In the genomic region with DNA sequence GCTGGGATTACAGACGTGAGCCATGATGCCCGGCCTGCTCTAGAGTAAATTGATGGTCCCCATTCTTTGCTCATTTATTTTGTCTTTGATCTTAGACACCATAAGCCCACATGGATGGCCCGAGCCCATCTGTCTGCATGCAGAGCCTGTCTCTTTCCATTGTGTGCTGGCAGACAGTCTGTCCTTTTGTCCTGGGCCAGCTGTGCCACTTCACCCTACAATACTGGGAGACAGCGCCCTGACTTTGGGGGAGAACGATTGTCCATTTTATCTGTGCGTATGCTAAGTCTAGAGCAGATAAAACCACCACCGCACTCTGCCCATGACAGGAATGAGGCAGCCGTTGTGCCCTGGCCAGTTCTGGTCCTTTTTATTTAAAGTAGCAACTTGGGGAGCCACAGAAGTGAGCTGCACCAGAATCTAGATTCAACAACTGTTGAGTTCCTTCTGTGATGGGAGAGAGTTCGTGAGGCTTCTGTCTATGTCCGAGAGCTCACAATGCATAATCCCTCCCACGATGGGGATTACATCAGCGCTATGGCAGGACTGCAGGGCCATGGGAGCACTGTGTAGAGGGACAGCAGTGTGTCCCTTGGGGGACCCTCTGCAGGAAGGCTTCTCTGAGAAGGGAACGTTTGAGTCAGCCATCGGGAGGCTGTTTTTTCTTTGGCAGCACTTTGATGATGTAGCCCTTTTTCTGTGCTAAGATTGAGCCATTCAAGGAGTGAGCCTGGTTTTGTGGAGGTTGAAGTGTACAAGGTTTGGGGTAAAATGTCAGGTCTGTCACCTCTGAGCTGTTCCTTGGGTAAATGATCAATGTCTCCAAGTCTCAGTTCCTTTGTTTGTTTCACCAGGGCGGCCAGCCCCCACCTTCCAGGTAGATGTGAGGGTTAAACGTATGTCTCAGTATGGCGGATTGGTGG, we compare ENCODE assay signal across 14 cellular contexts. TPM values are rescaled to one million over a fixed set of nuclear protein-coding genes. Genes with fewer than 3 reads are reported as not detected.
DNase-seq lines count a peak whose midpoint lies in the region; ATAC-seq and TF ChIP-seq lines count a peak whose summit lies in the region.
"Had no signal": no experiment of that assay in that cellular context is flagged by ENCODE, and none has a peak within 500 bp of the region (broad histone marks: within the 10 kb centered on the region; RNA-seq: fewer than 3 reads in every experiment).

No MANE protein-coding gene starts in this region.

- H4K20me1 ChIP-seq in Karpas-422 (ENCODE audit: insufficient read depth, low read depth, low read length): no peaks in the 10 kb centered on the region

- WGBS in ovary, 3 donors: 87 to 88% (median 88%) methylated on average over 17 of the region's 17 CpGs

- no peaks in the 10 kb centered on the region for H3K9me3 ChIP-seq in ovary
- no peaks in the 10 kb centered on the region for H3K9me3 ChIP-seq in Karpas-422 (ENCODE audit: low read length)
- H3K9me3 ChIP-seq: gastrocnemius medialis, left lung had no signal

- TF ChIP-seq CTCF in nephron progenitor cell (IDR thresholded peaks at IDR 0.05) (no peak), ovary (IDR thresholded peaks at IDR 0.05) (no peak)

- peaks cover 21% of the 10 kb centered on the region for H3K4me1 Mint-ChIP-seq in central memory CD8-positive, alpha-beta T cell
- peaks cover 31% of the 10 kb centered on the region for H3K4me1 Mint-ChIP-seq in nephron progenitor cell

- no peak overlapping the region for H3K4me3 Mint-ChIP-seq in central memory CD8-positive, alpha-beta T cell
- no peak overlapping the region for H3K4me3 Mint-ChIP-seq in nephron progenitor cell

- ATAC-seq in HG02970 (IDR thresholded peaks at IDR 0.05; ENCODE audit: low FRiP score, unreplicated experiment): peak; percentile 39
- no peak for ATAC-seq in central memory CD8-positive, alpha-beta T cell (replicated peaks; ENCODE audit: extremely low read depth, poor library complexity, severe bottlenecking)
- ATAC-seq in GM19328 (IDR thresholded peaks at IDR 0.05; ENCODE audit: unreplicated experiment): no peak
- ATAC-seq in HG03045 (IDR thresholded peaks at IDR 0.05; ENCODE audit: unreplicated experiment): no peak
- ATAC-seq: left lung had no signal

- intact Hi-C loops in ovary (cut with DNase I): no loop called here

- TF ChIP-seq EP300 in ovary (IDR thresholded peaks at IDR 0.05): no peak

- no peak overlapping the region for H3K4me3 ChIP-seq in ovary
- no peak overlapping the region for H3K4me3 ChIP-seq in Karpas-422 (ENCODE audit: low read length)
- H3K4me3 ChIP-seq: gastrocnemius medialis, left lung had no signal

- no peak for TF ChIP-seq POLR2A in ovary (IDR thresholded peaks at IDR 0.05)

- H3K27me3 ChIP-seq in ovary (no peaks in the 10 kb centered on the region), Karpas-422 (ENCODE audit: low read length) (no peaks in the 10 kb centered on the region)
- H3K27me3 ChIP-seq: gastrocnemius medialis, left lung had no signal

- H3K9ac ChIP-seq in Karpas-422 (ENCODE audit: low read length): no peak overlapping the region

- no peak overlapping the region for H3K27ac ChIP-seq in ovary
- H3K27ac ChIP-seq in Karpas-422 (ENCODE audit: low read length): no peak overlapping the region
- H3K27ac ChIP-seq: gastrocnemius medialis, left lung had no signal

- H3K27me3 Mint-ChIP-seq in central memory CD8-positive, alpha-beta T cell: no peaks in the 10 kb centered on the region
- H3K27me3 Mint-ChIP-seq in nephron progenitor cell (ENCODE audit: low read depth, poor library complexity): peaks cover 5% of the 10 kb centered on the region

- DNase-seq in C1 segment of cervical spinal cord (lab: John Stamatoyannopoulos, UW) (peak in 12 of 14 donors; percentile 8 to 82 (median 46)), nephron progenitor cell (no peak), ovary (no peak), Karpas-422 (no peak)
- DNase-seq in central memory CD8-positive, alpha-beta T cell (ENCODE audit: low spot score in 2 of 2): no peak
- DNase-seq: effector memory CD4-positive, alpha-beta T cell; gastrocnemius medialis; left lung had no signal

- H3K36me3 ChIP-seq in ovary (no peaks in the 10 kb centered on the region), Karpas-422 (ENCODE audit: insufficient read depth, low read length) (no peaks in the 10 kb centered on the region)
- H3K36me3 ChIP-seq: gastrocnemius medialis, left lung had no signal

- H3K4me2 ChIP-seq in Karpas-422 (ENCODE audit: low read depth, low read length, poor library complexity, severe bottlenecking): no peak overlapping the region

- H3K9me2 ChIP-seq in Karpas-422 (replicated peaks; ENCODE audit: insufficient read depth, low read length): no peaks in the 10 kb centered on the region

- peak overlapping the region; percentile 44 for H3K27ac Mint-ChIP-seq in central memory CD8-positive, alpha-beta T cell (ENCODE audit: low read depth)
- peak overlapping the region; percentile 81 for H3K27ac Mint-ChIP-seq in nephron progenitor cell
- H3K27ac Mint-ChIP-seq: activated T-helper 2 cell treated with anti-CD3 and anti-CD28 coated beads, Interferon-gamma antibody, Interleukin-2, Interleukin-4, amounts not matched to agents 10 μg/mL and 5 μg/mL and 100 μg/mL, durations not matched to agents 14 hours and 24 hours and 36 hours had no signal

- H3K4me1 ChIP-seq in ovary (ENCODE audit: insufficient read depth): no peaks in the 10 kb centered on the region
- H3K4me1 ChIP-seq in Karpas-422 (ENCODE audit: low read length): no peaks in the 10 kb centered on the region

- H2AFZ ChIP-seq in Karpas-422 (ENCODE audit: low read length): no peak overlapping the region

- peaks cover 48% of the 10 kb centered on the region for H3K79me2 ChIP-seq in Karpas-422 (ENCODE audit: low read length)

- H3K9me3 Mint-ChIP-seq in central memory CD8-positive, alpha-beta T cell: no peaks in the 10 kb centered on the region
- H3K9me3 Mint-ChIP-seq in nephron progenitor cell: no peaks in the 10 kb centered on the region
- H3K9me3 Mint-ChIP-seq: activated T-helper 2 cell treated with anti-CD3 and anti-CD28 coated beads, Interferon-gamma antibody, Interleukin-2, Interleukin-4, amounts not matched to agents 10 μg/mL and 5 μg/mL and 100 μg/mL, durations not matched to agents 14 hours and 24 hours and 36 hours had no signal

- H3K36me3 Mint-ChIP-seq in central memory CD8-positive, alpha-beta T cell (ENCODE audit: insufficient read depth): peaks cover 4% of the 10 kb centered on the region
- H3K36me3 Mint-ChIP-seq in nephron progenitor cell (ENCODE audit: low read depth): no peaks in the 10 kb centered on the region

RNA-seq across cellular contexts. Expression of a gene that starts 13.0 kb away (rescaled TPM):
- 10 to 100 TPM; 11.4 to 37.9 (median 26.8) TPM for total RNA-seq in ovary
- polyA plus RNA-seq in ovary: 10 to 100 TPM in 1 of 2 donors, 1 to 10 TPM in 1; 7.8 to 17.1 TPM
- total RNA-seq in Karpas-422 (2014; rRNA removed; shearing (Covaris generic); ENCODE audit: low replicate concordance): 13.2 and 26.8 TPM in 2 replicates

RNA-seq across cellular contexts. Expression of a gene that starts 24.5 kb away (rescaled TPM):
- under 1 TPM in 2 of 7 donors, not detected in 5; 0.20 to 0.60 TPM for total RNA-seq in ovary
- polyA plus RNA-seq in ovary: under 1 TPM; 0.19 to 0.52 TPM
- 6.2 and 24.0 TPM in 2 replicates for total RNA-seq in Karpas-422 (2014; rRNA removed; shearing (Covaris generic); ENCODE audit: low replicate concordance)
- total RNA-seq: activated T-helper 2 cell treated with anti-CD3 and anti-CD28 coated beads, Interferon-gamma antibody, Interleukin-2, Interleukin-4, amounts not matched to agents 10 μg/mL and 5 μg/mL and 100 μg/mL, durations not matched to agents 14 hours and 24 hours and 36 hours; gastrocnemius medialis; posterior vena cava; T-helper 1 cell treated with Interleukin-12 subunit alpha and Interleukin-12 subunit beta and Interleukin-4 antibody, amounts not matched to agents 30 ng/mL and 1 ng/mL, for 36 hours had no signal

RNA-seq across cellular contexts. Expression of a gene that starts 47.7 kb away (rescaled TPM):
- 10 to 100 TPM in 2 of 7 donors, 1 to 10 TPM in 5; 4.7 to 13.4 (median 8.7) TPM for total RNA-seq in ovary
- polyA plus RNA-seq in ovary: 10 to 100 TPM in 1 of 2 donors, 1 to 10 TPM in 1; 6.5 to 19.3 TPM
- total RNA-seq in Karpas-422 (2014; rRNA removed; shearing (Covaris generic); ENCODE audit: low replicate concordance): 4.5 and 17.6 TPM in 2 replicates

Comparison
In these comparisons a context has a peak if more than half of its experiments do, and no peak if none do; other contexts are left out.
1. DNase-seq: peak in C1 segment of cervical spinal cord (12 of 14); none in central memory CD8-positive, alpha-beta T cell (0 of 2), nephron progenitor cell (single experiment), ovary (0 of 5) and Karpas-422 (single experiment).